In genomic region chr10:110408203-110408871, GRCh38 we compare ENCODE assay signal across 1 cellular context.
A peak's percentile ranks its signal among the peaks of the same experiment; 100 is the strongest.
TF ChIP-seq lines count a peak whose summit lies in the region.

No MANE protein-coding gene starts in this region.

TF ChIP-seq in GM12878, 131 proteins besides CTCF, POLR2A, EP300 and RAD21 (continued from another document):
- TF ChIP-seq PRDM15 (CRISPR knock-in tag; IDR thresholded peaks at IDR 0.05), result no peak
- no peak for TF ChIP-seq KLF5 (IDR thresholded peaks at IDR 0.05; ENCODE audit: partially characterized antibody)
- peak; percentile 51 for TF ChIP-seq IKZF1 (conservative IDR thresholded peaks at IDR 0.05)
- no peak for TF ChIP-seq HDAC2 (IDR thresholded peaks at IDR 0.05)
- TF ChIP-seq NBN (IDR thresholded peaks at IDR 0.05), result 0 out of 2 replicates have a peak, but pooled peaks have one; percentile 24
- no peak for TF ChIP-seq PAX8 (IDR thresholded peaks at IDR 0.05)
- no peak for TF ChIP-seq RELA (IDR thresholded peaks at IDR 0.05; ENCODE audit: borderline replicate concordance, partially characterized antibody)
- TF ChIP-seq JUND (IDR thresholded peaks at IDR 0.05; ENCODE audit: low read depth, low read length), result no peak
- no peak for TF ChIP-seq RFX5 (IDR thresholded peaks at IDR 0.05; ENCODE audit: low read depth, low read length)
- TF ChIP-seq PBX3 (IDR thresholded peaks at IDR 0.05; ENCODE audit: insufficient replicate concordance, low read depth, low read length), result no peak
- no peak for TF ChIP-seq BACH1 (IDR thresholded peaks at IDR 0.05; ENCODE audit: borderline replicate concordance)
- no peak for TF ChIP-seq MYC (IDR thresholded peaks at IDR 0.05; ENCODE audit: insufficient read depth, insufficient read length, insufficient replicate concordance, low read length, severe bottlenecking)
- 0 out of 2 replicates have a peak, but pooled peaks have one; percentile 9 for TF ChIP-seq CREB1 (IDR thresholded peaks at IDR 0.05; ENCODE audit: low read depth)
- TF ChIP-seq, protein P1, sequence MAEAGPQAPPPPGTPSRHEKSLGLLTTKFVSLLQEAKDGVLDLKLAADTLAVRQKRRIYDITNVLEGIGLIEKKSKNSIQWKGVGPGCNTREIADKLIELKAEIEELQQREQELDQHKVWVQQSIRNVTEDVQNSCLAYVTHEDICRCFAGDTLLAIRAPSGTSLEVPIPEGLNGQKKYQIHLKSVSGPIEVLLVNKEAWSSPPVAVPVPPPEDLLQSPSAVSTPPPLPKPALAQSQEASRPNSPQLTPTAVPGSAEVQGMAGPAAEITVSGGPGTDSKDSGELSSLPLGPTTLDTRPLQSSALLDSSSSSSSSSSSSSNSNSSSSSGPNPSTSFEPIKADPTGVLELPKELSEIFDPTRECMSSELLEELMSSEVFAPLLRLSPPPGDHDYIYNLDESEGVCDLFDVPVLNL (IDR thresholded peaks at IDR 0.05; ENCODE audit: low read depth, low read length), result no peak
- no peak for TF ChIP-seq GATAD2B (conservative IDR thresholded peaks at IDR 0.05; ENCODE audit: low read depth)
- TF ChIP-seq TCF12 (IDR thresholded peaks at IDR 0.05; ENCODE audit: low read depth, low read length), result no peak
